13 cellular contexts compared by ENCODE assay signal in the genomic region with DNA sequence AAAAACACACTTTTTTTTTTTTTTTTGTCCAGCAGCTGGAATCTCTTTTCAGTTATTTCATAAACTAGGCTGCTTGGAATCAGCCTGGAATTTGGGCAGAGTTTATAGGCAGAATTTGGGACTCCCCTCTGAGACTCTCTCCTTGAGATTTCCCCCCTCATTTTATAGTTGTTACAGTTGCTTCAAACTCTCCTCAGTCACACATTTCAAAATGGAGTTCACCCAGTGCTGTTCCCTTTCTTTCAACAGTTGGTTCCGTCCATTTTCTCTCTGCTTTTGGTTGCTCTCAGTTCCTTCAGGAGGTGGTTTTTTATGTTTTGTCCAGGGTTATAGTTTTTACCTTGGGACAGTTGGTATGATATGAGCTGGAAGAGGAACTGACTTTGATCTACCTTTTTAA. TPM values are rescaled to one million over a fixed set of nuclear protein-coding genes. Genes with fewer than 3 reads are reported as not detected.
DNase-seq lines count a peak whose midpoint lies in the region; ATAC-seq and TF ChIP-seq lines count a peak whose summit lies in the region.
"Had no signal": no experiment of that assay in that cellular context is flagged by ENCODE, and none has a peak within 500 bp of the region (broad histone marks: within the 10 kb centered on the region; RNA-seq: fewer than 3 reads in every experiment).

No MANE protein-coding gene starts in this region.

- H3K4me2 ChIP-seq in SU-DHL-6 (ENCODE audit: low read depth, low read length, poor library complexity, severe bottlenecking): peak overlapping the region; percentile 25
- H3K4me2 ChIP-seq in neural progenitor cell: peak overlapping the region; percentile 25

- H3K27ac ChIP-seq in HEK293 (ENCODE audit: extremely low read depth, low read depth, low read length): no peak overlapping the region
- H3K27ac ChIP-seq in SU-DHL-6 (ENCODE audit: low read depth, low read length): peak overlapping the region; percentile 59
- peak overlapping the region; percentile 53 for H3K27ac ChIP-seq in neural progenitor cell
- H3K27ac ChIP-seq: GM23248, parathyroid adenoma, tibial artery had no signal

- H4K20me1 ChIP-seq in SU-DHL-6 (ENCODE audit: low read depth, low read length) (peaks cover 45% of the 10 kb centered on the region), neural progenitor cell (ENCODE audit: low read depth) (peaks cover 100% of the 10 kb centered on the region)

- H3K9me2 ChIP-seq in SU-DHL-6 (replicated peaks; ENCODE audit: insufficient read depth, low read length): no peaks in the 10 kb centered on the region

- H2AFZ ChIP-seq in SU-DHL-6 (ENCODE audit: low read depth, low read length, severe bottlenecking): no peak overlapping the region
- H2AFZ ChIP-seq in neural progenitor cell (replicated peaks): no peak overlapping the region
- H2AFZ ChIP-seq: GM23248, parathyroid adenoma had no signal

- H3K4me1 ChIP-seq in HEK293 (ENCODE audit: control insufficient read depth, insufficient read depth, low read length): 0 out of 2 replicates have a peak, but pooled peaks cover 3% of the 10 kb centered on the region
- peaks cover 5% of the 10 kb centered on the region for H3K4me1 ChIP-seq in neural progenitor cell
- H3K4me1 ChIP-seq: parathyroid adenoma had no signal

- H3K36me3 ChIP-seq in HEK293 (ENCODE audit: control insufficient read depth in 2 of 2, insufficient read depth in 1 of 2, low read length in 2 of 2) (peaks cover 0 to 53% of the 10 kb centered on the region in 2 experiments; a peak in 2 of 3 replicates), SU-DHL-6 (ENCODE audit: low read length) (peaks cover 32% of the 10 kb centered on the region), neural progenitor cell (no peaks in the 10 kb centered on the region)

- no peaks in the 10 kb centered on the region for H3K9me3 Mint-ChIP-seq in T-helper 1 cell treated with Interleukin-12 subunit alpha and Interleukin-12 subunit beta and Interleukin-4 antibody, amounts not matched to agents 30 μg/mL and 1 μg/mL, for 36 hours
- no peaks in the 10 kb centered on the region for H3K9me3 Mint-ChIP-seq in neural progenitor cell

- no peak overlapping the region for H3K4me3 ChIP-seq in HEK293 (ENCODE audit: low read depth, low read length)
- no peak overlapping the region for H3K4me3 ChIP-seq in SU-DHL-6 (ENCODE audit: insufficient read depth, low read length, poor library complexity, severe bottlenecking)
- H3K4me3 ChIP-seq in neural progenitor cell: no peak overlapping the region
- H3K4me3 ChIP-seq: GM23248, MG63, tibial artery had no signal

- H3K36me3 Mint-ChIP-seq in T-helper 1 cell treated with Interleukin-12 subunit alpha and Interleukin-12 subunit beta and Interleukin-4 antibody, amounts not matched to agents 30 μg/mL and 1 μg/mL, for 36 hours (ENCODE audit: low read depth): peaks cover 40% of the 10 kb centered on the region
- peaks cover 37% of the 10 kb centered on the region for H3K36me3 Mint-ChIP-seq in neural progenitor cell

- POLR2A ChIA-PET in HEK293 (lab: Yijun Ruan, JAX): interaction anchor here (0.6 to 0.8 kb wide), 2 partner anchors 11 to 208 kb away, joined by 3 read pairs; no protein-coding TSS in a partner anchor

- CTCF ChIA-PET in HEK293 (lab: Yijun Ruan, JAX): interaction anchor here (0.6 to 4.0 kb wide), 14 partner anchors 11 to 151 kb away, joined by 3 to 33 read pairs (median 7); no protein-coding TSS in a partner anchor

- H3K9ac ChIP-seq in SU-DHL-6 (ENCODE audit: low read length): no peak overlapping the region
- no peak overlapping the region for H3K9ac ChIP-seq in neural progenitor cell
- H3K9ac ChIP-seq: GM23248, parathyroid adenoma had no signal

- TF ChIP-seq CTCF in HEK293 (tag by site-specific recombination; IDR thresholded peaks at IDR 0.05): no peak
- no peak for TF ChIP-seq CTCF in SU-DHL-6 (IDR thresholded peaks at IDR 0.05; ENCODE audit: insufficient read depth, low read length, poor library complexity, severe bottlenecking)
- TF ChIP-seq CTCF in neural progenitor cell (IDR thresholded peaks at IDR 0.05): no peak

- ATAC-seq in HG02970 (IDR thresholded peaks at IDR 0.05; ENCODE audit: low FRiP score, unreplicated experiment): no peak

- H3K27me3 Mint-ChIP-seq in T-helper 1 cell treated with Interleukin-12 subunit alpha and Interleukin-12 subunit beta and Interleukin-4 antibody, amounts not matched to agents 30 μg/mL and 1 μg/mL, for 36 hours (ENCODE audit: low read depth): no peaks in the 10 kb centered on the region
- H3K27me3 Mint-ChIP-seq in neural progenitor cell (ENCODE audit: insufficient read depth, low read depth): peaks cover 2% of the 10 kb centered on the region

- peaks cover 39% of the 10 kb centered on the region for H3K4me1 Mint-ChIP-seq in T-helper 1 cell treated with Interleukin-12 subunit alpha and Interleukin-12 subunit beta and Interleukin-4 antibody, amounts not matched to agents 30 μg/mL and 1 μg/mL, for 36 hours (ENCODE audit: low read depth)
- H3K4me1 Mint-ChIP-seq in neural progenitor cell: peaks cover 26% of the 10 kb centered on the region

- H3F3A ChIP-seq in SU-DHL-6 (ENCODE audit: insufficient read depth) (peaks cover 16% of the 10 kb centered on the region), neural progenitor cell (ENCODE audit: low read depth) (peaks cover 34% of the 10 kb centered on the region)

- H3K9me3 ChIP-seq in HEK293 (ENCODE audit: control insufficient read depth, insufficient read depth, low read depth, low read length): no peaks in the 10 kb centered on the region
- no peaks in the 10 kb centered on the region for H3K9me3 ChIP-seq in SU-DHL-6 (ENCODE audit: insufficient read depth, low read length)
- H3K9me3 ChIP-seq in neural progenitor cell (ENCODE audit: low read depth): no peaks in the 10 kb centered on the region
- H3K9me3 ChIP-seq: MG63, tibial artery had no signal

- H3K4me3 Mint-ChIP-seq in T-helper 1 cell treated with Interleukin-12 subunit alpha and Interleukin-12 subunit beta and Interleukin-4 antibody, amounts not matched to agents 30 μg/mL and 1 μg/mL, for 36 hours: no peak overlapping the region
- H3K4me3 Mint-ChIP-seq in neural progenitor cell: no peak overlapping the region

- H3K79me2 ChIP-seq in SU-DHL-6 (ENCODE audit: insufficient read depth, low read length) (peaks cover 96% of the 10 kb centered on the region), neural progenitor cell (ENCODE audit: low read depth) (peaks cover 100% of the 10 kb centered on the region)

- DNase-seq in T-helper 1 cell: no peak
- DNase-seq in neural progenitor cell (ENCODE audit: low spot score): peak; percentile 8
- no peak for DNase-seq in nucleus accumbens (lab: John Stamatoyannopoulos, UW)
- DNase-seq in pons (ENCODE audit: low spot score): no peak
- DNase-seq: cortex of kidney had no signal

- H3K27me3 ChIP-seq in SU-DHL-6 (ENCODE audit: low read length): no peaks in the 10 kb centered on the region
- H3K27me3 ChIP-seq in neural progenitor cell: no peaks in the 10 kb centered on the region
- H3K27me3 ChIP-seq: MG63, tibial artery had no signal

- peak overlapping the region; percentile 93 for H3K27ac Mint-ChIP-seq in T-helper 1 cell treated with Interleukin-12 subunit alpha and Interleukin-12 subunit beta and Interleukin-4 antibody, amounts not matched to agents 30 μg/mL and 1 μg/mL, for 36 hours
- no peak overlapping the region for H3K27ac Mint-ChIP-seq in neural progenitor cell

TF ChIP-seq in HEK293, 187 proteins besides CTCF, POLR2A, EP300 and RAD21:
- TF ChIP-seq ZNF404 (tag by site-specific recombination; IDR thresholded peaks at IDR 0.05): no peak
- TF ChIP-seq ZNF558 (tag by site-specific recombination; IDR thresholded peaks at IDR 0.05): no peak
- 0 out of 2 replicates have a peak, but pooled peaks have one; percentile 25 for TF ChIP-seq PRDM1 (tag by site-specific recombination; IDR thresholded peaks at IDR 0.05)
- TF ChIP-seq ZFP37 (tag by site-specific recombination; IDR thresholded peaks at IDR 0.05): no peak
- 0 out of 2 replicates have a peak, but pooled peaks have one; percentile 19 for TF ChIP-seq SCRT1 (tag by site-specific recombination; IDR thresholded peaks at IDR 0.05; ENCODE audit: borderline replicate concordance)
- TF ChIP-seq, protein P1, sequence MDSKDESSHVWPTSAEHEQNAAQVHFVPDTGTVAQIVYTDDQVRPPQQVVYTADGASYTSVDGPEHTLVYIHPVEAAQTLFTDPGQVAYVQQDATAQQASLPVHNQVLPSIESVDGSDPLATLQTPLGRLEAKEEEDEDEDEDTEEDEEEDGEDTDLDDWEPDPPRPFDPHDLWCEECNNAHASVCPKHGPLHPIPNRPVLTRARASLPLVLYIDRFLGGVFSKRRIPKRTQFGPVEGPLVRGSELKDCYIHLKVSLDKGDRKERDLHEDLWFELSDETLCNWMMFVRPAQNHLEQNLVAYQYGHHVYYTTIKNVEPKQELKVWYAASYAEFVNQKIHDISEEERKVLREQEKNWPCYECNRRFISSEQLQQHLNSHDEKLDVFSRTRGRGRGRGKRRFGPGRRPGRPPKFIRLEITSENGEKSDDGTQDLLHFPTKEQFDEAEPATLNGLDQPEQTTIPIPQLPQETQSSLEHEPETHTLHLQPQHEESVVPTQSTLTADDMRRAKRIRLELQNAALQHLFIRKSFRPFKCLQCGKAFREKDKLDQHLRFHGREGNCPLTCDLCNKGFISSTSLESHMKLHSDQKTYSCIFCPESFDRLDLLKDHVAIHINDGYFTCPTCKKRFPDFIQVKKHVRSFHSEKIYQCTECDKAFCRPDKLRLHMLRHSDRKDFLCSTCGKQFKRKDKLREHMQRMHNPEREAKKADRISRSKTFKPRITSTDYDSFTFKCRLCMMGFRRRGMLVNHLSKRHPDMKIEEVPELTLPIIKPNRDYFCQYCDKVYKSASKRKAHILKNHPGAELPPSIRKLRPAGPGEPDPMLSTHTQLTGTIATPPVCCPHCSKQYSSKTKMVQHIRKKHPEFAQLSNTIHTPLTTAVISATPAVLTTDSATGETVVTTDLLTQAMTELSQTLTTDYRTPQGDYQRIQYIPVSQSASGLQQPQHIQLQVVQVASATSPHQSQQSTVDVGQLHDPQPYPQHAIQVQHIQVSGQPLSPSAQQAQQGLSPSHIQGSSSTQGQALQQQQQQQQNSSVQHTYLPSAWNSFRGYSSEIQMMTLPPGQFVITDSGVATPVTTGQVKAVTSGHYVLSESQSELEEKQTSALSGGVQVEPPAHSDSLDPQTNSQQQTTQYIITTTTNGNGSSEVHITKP (tag by site-specific recombination; IDR thresholded peaks at IDR 0.05): peak; percentile 93

RNA-seq across cellular contexts. Expression of gene NSD2, which starts 27.5 kb away (rescaled TPM):
- total RNA-seq in neural progenitor cell (ENCODE audit: low replicate concordance): 165 and 176 TPM in 2 replicates

RNA-seq across cellular contexts. Expression of gene LETM1, which starts 42.7 kb away (rescaled TPM):
- total RNA-seq in neural progenitor cell (ENCODE audit: low replicate concordance): 16.9 and 34.8 TPM in 2 replicates
